In genomic region chr22:39825661-39826102, GRCh38 we compare ENCODE assay signal across 15 cellular contexts.
DNase-seq lines count a peak whose midpoint lies in the region; ATAC-seq lines count a peak whose summit lies in the region.
"Had no signal": no experiment of that assay in that cellular context is flagged by ENCODE, and none has a peak within 500 bp of the region (broad histone marks: within the 10 kb centered on the region; RNA-seq: fewer than 3 reads in every experiment).

No MANE protein-coding gene starts in this region.

- no peaks in the 10 kb centered on the region for H3K9me3 Mint-ChIP-seq in activated T-helper 17 cell treated with anti-CD3 and anti-CD28 coated beads, Interleukin-2, amount 50 U/mL, for 72 hours
- H3K9me3 Mint-ChIP-seq: CD4-positive, alpha-beta memory T cell; nephron had no signal

- no peak overlapping the region for H3K27ac Mint-ChIP-seq in activated T-helper 17 cell treated with anti-CD3 and anti-CD28 coated beads, Interleukin-2, amount 50 U/mL, for 72 hours
- H3K27ac Mint-ChIP-seq: CD4-positive, alpha-beta memory T cell; nephron had no signal

- H3K27me3 Mint-ChIP-seq in activated T-helper 17 cell treated with anti-CD3 and anti-CD28 coated beads, Interleukin-2, amount 50 U/mL, for 72 hours: no peaks in the 10 kb centered on the region

- ATAC-seq in GM18499 (IDR thresholded peaks at IDR 0.05; ENCODE audit: insufficient read depth, unreplicated experiment) (peak; percentile 78), GM21381 (IDR thresholded peaks at IDR 0.05; ENCODE audit: unreplicated experiment) (peak; percentile 90), HG03103 (IDR thresholded peaks at IDR 0.05; ENCODE audit: low read depth, unreplicated experiment) (peak; percentile 61), left colon (no peak)
- ATAC-seq in activated T-helper 17 cell treated with anti-CD3 and anti-CD28 coated beads, Interleukin-2, amount 50 U/mL, for 72 hours (replicated peaks): peak; percentile 79

- no peak overlapping the region for H3K4me3 Mint-ChIP-seq in activated T-helper 17 cell treated with anti-CD3 and anti-CD28 coated beads, Interleukin-2, amount 50 U/mL, for 72 hours
- H3K4me3 Mint-ChIP-seq: CD4-positive, alpha-beta memory T cell; nephron had no signal

- DNase-seq in Ammon's horn (ENCODE audit: low spot score) (no peak), mesenteric fat pad (ENCODE audit: low spot score) (no peak), left colon (no peak), ureter (ENCODE audit: low spot score) (no peak)
- DNase-seq: CD4-positive, alpha-beta memory T cell; dermis blood vessel endothelial cell; foreskin fibroblast; GM23248; NCI-H1694 treated with DMSO at 0.1 percent for 48 hours; uterus had no signal

- no peaks in the 10 kb centered on the region for H3K36me3 Mint-ChIP-seq in activated T-helper 17 cell treated with anti-CD3 and anti-CD28 coated beads, Interleukin-2, amount 50 U/mL, for 72 hours (ENCODE audit: low read depth)
- H3K36me3 Mint-ChIP-seq: CD4-positive, alpha-beta memory T cell had no signal

- no peaks in the 10 kb centered on the region for H3K4me1 Mint-ChIP-seq in activated T-helper 17 cell treated with anti-CD3 and anti-CD28 coated beads, Interleukin-2, amount 50 U/mL, for 72 hours
- H3K4me1 Mint-ChIP-seq: nephron had no signal

- intact Hi-C loops in left colon (cut with DNase I, micrococcal nuclease): no loop called here
